In genomic region chr5:52786937-52787599, GRCh38 we compare ENCODE assay signal across 8 cellular contexts. TPM values are rescaled to one million over a fixed set of nuclear protein-coding genes. Genes with fewer than 3 reads are reported as not detected.
A peak's percentile ranks its signal among the peaks of the same experiment; 100 is the strongest.
DNase-seq lines count a peak whose midpoint lies in the region; ATAC-seq and TF ChIP-seq lines count a peak whose summit lies in the region.

No MANE protein-coding gene starts in this region.

- DNase-seq in GM12865 (ENCODE audit: low read depth) (peak; percentile 38), endodermal cell (peak; percentile 69), natural killer cell (no peak), NCI-H128 (lab: John Stamatoyannopoulos, UW; ENCODE audit: unreplicated experiment) (no peak), EL (no peak), epidermal melanocyte (ENCODE audit: insufficient read length, low spot score) (no peak)
- no peak for DNase-seq in T-helper 2 cell treated with Interferon-gamma antibody and Interleukin-4, amounts not matched to agents 5 μg/mL and 100 μg/mL, for 36 hours (ENCODE audit: low spot score)

- H3K4me1 Mint-ChIP-seq in T-helper 2 cell treated with Interferon-gamma antibody and Interleukin-4, amounts not matched to agents 5 μg/mL and 100 μg/mL, for 36 hours (ENCODE audit: low read depth) = peaks cover 21% of the 10 kb centered on the region
- H3K4me1 Mint-ChIP-seq in endodermal cell (peaks cover 7% of the 10 kb centered on the region), natural killer cell (peaks cover 18 to 21% of the 10 kb centered on the region in 2 donors)

- ATAC-seq in HG02798 (IDR thresholded peaks at IDR 0.05; ENCODE audit: poor library complexity, unreplicated experiment) = peak; percentile 43
- ATAC-seq in natural killer cell = no peak

- no peaks in the 10 kb centered on the region for H3K9me3 Mint-ChIP-seq in T-helper 2 cell treated with Interferon-gamma antibody and Interleukin-4, amounts not matched to agents 5 μg/mL and 100 μg/mL, for 36 hours
- H3K9me3 Mint-ChIP-seq in endodermal cell (no peaks in the 10 kb centered on the region), natural killer cell (no peaks in the 10 kb centered on the region)

- H3K9ac ChIP-seq in endodermal cell (ENCODE audit: extremely low read depth, low read length, poor library complexity, severe bottlenecking) = no peak overlapping the region

- peak overlapping the region; percentile 83 for H3K4me3 Mint-ChIP-seq in T-helper 2 cell treated with Interferon-gamma antibody and Interleukin-4, amounts not matched to agents 5 μg/mL and 100 μg/mL, for 36 hours
- H3K4me3 Mint-ChIP-seq in endodermal cell (peak overlapping the region; percentile 73), natural killer cell (peak overlapping the region; percentile 69)

- WGBS in endodermal cell (ENCODE audit: insufficient coverage in 1 of 2, insufficient read length in 1 of 2), 2 experiments = 9 to 15% methylated on average over 5 to 11 of the region's 11 CpGs

- peak; percentile 35 for TF ChIP-seq CTCF in GM12865 (IDR thresholded peaks at IDR 0.05; ENCODE audit: insufficient read depth, low read depth, low read length, missing control alignments)
- peak; percentile 63 for TF ChIP-seq CTCF in endodermal cell (conservative IDR thresholded peaks at IDR 0.05)
- TF ChIP-seq CTCF in natural killer cell (IDR thresholded peaks at IDR 0.05) = no peak

- no peaks in the 10 kb centered on the region for H3K36me3 Mint-ChIP-seq in T-helper 2 cell treated with Interferon-gamma antibody and Interleukin-4, amounts not matched to agents 5 μg/mL and 100 μg/mL, for 36 hours (ENCODE audit: low read depth)
- H3K36me3 Mint-ChIP-seq in endodermal cell (ENCODE audit: low read depth) (no peaks in the 10 kb centered on the region), natural killer cell (no peaks in the 10 kb centered on the region)

- peaks cover 45% of the 10 kb centered on the region for H3K27me3 Mint-ChIP-seq in T-helper 2 cell treated with Interferon-gamma antibody and Interleukin-4, amounts not matched to agents 5 μg/mL and 100 μg/mL, for 36 hours (ENCODE audit: low read depth)
- peaks cover 26% of the 10 kb centered on the region for H3K27me3 Mint-ChIP-seq in endodermal cell (ENCODE audit: insufficient read depth)
- H3K27me3 Mint-ChIP-seq in natural killer cell (ENCODE audit: low read depth in 2 of 2) = peaks cover 33 to 49% of the 10 kb centered on the region in 2 donors

- no peak overlapping the region for H3K27ac ChIP-seq in endodermal cell (ENCODE audit: low read depth, low read length)

- H3K4me3 ChIP-seq in GM12865 (ENCODE audit: low read depth, low read length) (peak overlapping the region; percentile 68), endodermal cell (ENCODE audit: low read length) (peak overlapping the region; percentile 79)

- H3K27ac Mint-ChIP-seq in T-helper 2 cell treated with Interferon-gamma antibody and Interleukin-4, amounts not matched to agents 5 μg/mL and 100 μg/mL, for 36 hours = no peak overlapping the region
- no peak overlapping the region for H3K27ac Mint-ChIP-seq in endodermal cell
- peak overlapping the region in 1 of 2 donors; percentile 69 for H3K27ac Mint-ChIP-seq in natural killer cell

- no peaks in the 10 kb centered on the region for H3K4me1 ChIP-seq in endodermal cell (ENCODE audit: control insufficient read depth, insufficient read depth, low read length)

- intact Hi-C loops in natural killer cell (cut with micrococcal nuclease) = loop anchor here (1.0 kb wide), 1 partner anchor 128 kb away; no protein-coding TSS in a partner anchor

- no peaks in the 10 kb centered on the region for H3K36me3 ChIP-seq in endodermal cell (ENCODE audit: control insufficient read depth, insufficient read depth, low read length)

- peaks cover 28% of the 10 kb centered on the region for H3K27me3 ChIP-seq in endodermal cell (ENCODE audit: control insufficient read depth, insufficient read depth, low read length, poor library complexity, severe bottlenecking)

- H3K9me3 ChIP-seq in endodermal cell (ENCODE audit: control insufficient read depth, low read length) = no peaks in the 10 kb centered on the region

RNA-seq across cellular contexts. Expression of gene ITGA1, which starts 0.6 kb away (rescaled TPM):
- 1 to 10 TPM in 1 of 2 donors, under 1 TPM in 1; 0.33 to 3.5 TPM for total RNA-seq in endodermal cell
- polyA plus RNA-seq in endodermal cell (2013, experiment 1 of 2) = 2.6 TPM
- polyA plus RNA-seq in endodermal cell (2013, experiment 2 of 2) = 3.4 TPM
- under 1 TPM; 0.45 to 0.82 (median 0.47) TPM for total RNA-seq in natural killer cell

RNA-seq across cellular contexts. Expression of gene PELO, which starts 0.6 kb away (rescaled TPM):
- total RNA-seq in endodermal cell = 10 to 100 TPM; 10.2 to 14.9 TPM
- 10.6 TPM for polyA plus RNA-seq in endodermal cell (2013, experiment 1 of 2)
- polyA plus RNA-seq in endodermal cell (2013, experiment 2 of 2) = 9.8 TPM
- total RNA-seq in natural killer cell = 1 to 10 TPM; 2.6 to 3.9 (median 3.7) TPM

Comparison
In these comparisons a context has a peak if more than half of its experiments do, and no peak if none do; other contexts are left out.
1. DNase-seq: peak in GM12865 (single experiment) and endodermal cell (single experiment); none in T-helper 2 cell treated with Interferon-gamma antibody and Interleukin-4, amounts not matched to agents 5 μg/mL and 100 μg/mL, for 36 hours (single experiment), natural killer cell (single experiment), NCI-H128 (single experiment), EL (single experiment) and epidermal melanocyte (single experiment).
2. Peak in every context shown above with its lines, with median percentiles within 50 percentile points of each other: H3K4me3 Mint-ChIP-seq.